Comparison of ENCODE assay signal across 17 cellular contexts in the genomic region with DNA sequence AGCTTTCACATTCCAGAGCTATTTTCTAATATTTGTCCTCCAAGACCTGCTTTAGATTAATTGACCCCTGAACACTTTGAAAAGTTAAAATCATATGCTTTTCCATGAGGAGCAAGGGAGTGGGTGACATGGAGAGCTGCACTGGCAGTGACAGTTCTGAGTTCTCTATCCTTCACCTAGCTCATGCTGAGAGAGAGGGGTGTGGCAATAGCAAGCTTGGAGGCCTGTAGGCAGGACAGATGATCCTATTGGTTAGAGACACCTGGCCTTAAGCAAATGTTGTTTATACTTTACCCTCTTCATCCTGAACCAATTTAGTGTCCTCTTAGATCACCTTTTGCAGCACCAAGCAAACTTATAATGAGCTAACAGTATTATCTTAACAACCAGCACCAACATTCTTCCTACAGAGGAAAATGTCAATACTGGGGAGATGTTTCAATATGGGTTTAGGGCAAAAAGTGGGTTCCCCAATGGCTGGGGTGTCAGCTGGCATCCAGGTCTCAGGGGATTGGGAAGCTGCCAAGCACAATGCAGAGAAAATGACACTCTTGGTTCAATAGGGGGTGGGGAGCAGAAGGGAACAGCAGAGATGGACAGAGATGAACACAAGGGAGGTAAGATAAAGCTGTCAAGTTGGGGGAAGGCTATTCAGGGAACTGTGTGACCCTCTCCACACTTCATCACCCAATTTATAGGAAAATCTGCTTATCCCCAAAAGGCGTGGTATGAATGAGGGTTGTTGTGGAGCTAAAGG. TPM values are rescaled to one million over a fixed set of nuclear protein-coding genes. Genes with fewer than 3 reads are reported as not detected.
DNase-seq lines count a peak whose midpoint lies in the region; ATAC-seq, FAIRE-seq and TF ChIP-seq lines count a peak whose summit lies in the region.
"Had no signal": no experiment of that assay in that cellular context is flagged by ENCODE, and none has a peak within 500 bp of the region (broad histone marks: within the 10 kb centered on the region; RNA-seq: fewer than 3 reads in every experiment).

No MANE protein-coding gene starts in this region.

- peak overlapping the region; percentile 21; the same call in 1 of the 2 replicates for H3K4me2 ChIP-seq in HepG2 (ENCODE audit: low read depth, low read length)
- H3K4me2 ChIP-seq: BLaER1 had no signal

- H3K27ac ChIP-seq in HepG2 (ENCODE audit: extremely low read length, insufficient read depth, low read length) (no peak overlapping the region), right lobe of liver (no peak overlapping the region), thoracic aorta (peak overlapping the region; percentile 10 to 30)
- H3K27ac ChIP-seq: BLaER1, Peyer's patch had no signal

- H3K79me2 ChIP-seq in HepG2 (ENCODE audit: insufficient read depth, low read length), result no peaks in the 10 kb centered on the region

- BruUV-seq in HepG2 (replicated peaks; lab: Mats Ljungman, UMichigan), result no TSS peak

- peaks cover 5% of the 10 kb centered on the region for H3K9me3 Mint-ChIP-seq in progenitor cell of endocrine pancreas (ENCODE audit: low read depth)

- TF ChIP-seq CTCF in HepG2 (CRISPR knock-in tag; IDR thresholded peaks at IDR 0.05), result no peak
- TF ChIP-seq CTCF in right lobe of liver (IDR thresholded peaks at IDR 0.05), result no peak
- TF ChIP-seq CTCF in thoracic aorta (IDR thresholded peaks at IDR 0.05), result no peak
- no peak for TF ChIP-seq CTCF in progenitor cell of endocrine pancreas (IDR thresholded peaks at IDR 0.05; ENCODE audit: unreplicated experiment)

- H3K27ac Mint-ChIP-seq in progenitor cell of endocrine pancreas, result no peak overlapping the region

- H3K9ac ChIP-seq in HepG2 (ENCODE audit: insufficient read depth, low read depth, low read length), result no peak overlapping the region
- H3K9ac ChIP-seq: BLaER1 had no signal

- no peaks in the 10 kb centered on the region for H3K9me3 ChIP-seq in HepG2 (ENCODE audit: low read length)
- H3K9me3 ChIP-seq in right lobe of liver, result no peaks in the 10 kb centered on the region
- H3K9me3 ChIP-seq in thoracic aorta, result no peaks in the 10 kb centered on the region
- H3K9me3 ChIP-seq: BLaER1, Peyer's patch had no signal

- TF ChIP-seq POLR2A in HepG2 (IDR thresholded peaks at IDR 0.05; ENCODE audit: insufficient read depth in 1 of 2, low read depth in 2 of 2, low read length in 2 of 2) (no peak), right lobe of liver (IDR thresholded peaks at IDR 0.05) (no peak)

- FAIRE-seq in HepG2 (lab: Jason Lieb, UNC), result peak; percentile 8
- FAIRE-seq: H54 had no signal

- H3K4me3 ChIP-seq in HepG2 (replicated peaks in 1 of 3; ENCODE audit: insufficient read depth in 1 of 3, low read depth in 2 of 3, low read length in 3 of 3) (no peak overlapping the region), right lobe of liver (no peak overlapping the region), thoracic aorta (no peak overlapping the region)
- H3K4me3 ChIP-seq: BLaER1, Peyer's patch had no signal

- DNase-seq in DMS53 (lab: John Stamatoyannopoulos, UW) (peak; percentile 19), DMS53 treated with DMSO at 0.1 percent for 48 hours (lab: John Stamatoyannopoulos, UW; ENCODE audit: unreplicated experiment) (no peak), HepG2 (ENCODE audit: low spot score) (no peak), right lobe of liver (no peak), iPS-NIHi11 (ENCODE audit: low spot score) (peak; percentile 17), thoracic aorta (ENCODE audit: low spot score) (no peak), DMS79 treated with DMSO at 0.1 percent for 48 hours (lab: John Stamatoyannopoulos, UW) (no peak), progenitor cell of endocrine pancreas (ENCODE audit: low spot score, unreplicated experiment) (no peak)
- DNase-seq: 8988T, Karpas-422, MM.1S, NCI-H1105 treated with DMSO at 0.1 percent for 48 hours, NCI-H526 treated with DMSO at 0.1 percent for 48 hours, Peyer's patch, SIG-M5 had no signal

- TF ChIP-seq EP300 in HepG2 (IDR thresholded peaks at IDR 0.05; ENCODE audit: low read depth in 2 of 2, low read length in 2 of 2) (no peak), HepG2 (CRISPR knock-in tag; IDR thresholded peaks at IDR 0.05; ENCODE audit: borderline replicate concordance) (no peak)

- whole genome bisulfite sequencing in HepG2 (ENCODE audit: low lambda C conversion rate), result 71% methylated on average over 1 of the region's 1 CpG
- 75% methylated on average over 1 of the region's 1 CpG for WGBS in right lobe of liver (ENCODE audit: insufficient coverage, low coverage, low lambda C conversion rate, missing lambda C conversion rate)

- H2AFZ ChIP-seq in HepG2 (ENCODE audit: low read length), result no peak overlapping the region

- no peak for TF ChIP-seq RAD21 in HepG2 (CRISPR knock-in tag; IDR thresholded peaks at IDR 0.05)

- H3K27me3 ChIP-seq in HepG2 (ENCODE audit: control insufficient read depth in 1 of 2, insufficient read depth in 2 of 2, low read length in 2 of 2) (no peaks in the 10 kb centered on the region), right lobe of liver (no peaks in the 10 kb centered on the region), thoracic aorta (replicated peaks; ENCODE audit: insufficient read depth) (no peaks in the 10 kb centered on the region)
- H3K27me3 ChIP-seq: BLaER1, Peyer's patch had no signal

- ATAC-seq in HepG2, result peak; percentile 48
- ATAC-seq in right lobe of liver, result no peak
- no peak for ATAC-seq in thoracic aorta (ENCODE audit: insufficient number of reproducible peaks, low FRiP score, low read depth)

- H3K4me1 Mint-ChIP-seq in progenitor cell of endocrine pancreas (ENCODE audit: low read depth), result peaks cover 6% of the 10 kb centered on the region

- intact Hi-C loops in HepG2 (cut with micrococcal nuclease; ENCODE audit: unreplicated experiment) (no loop called here), right lobe of liver (cut with DNase I) (no loop called here)

- H3K4me3 Mint-ChIP-seq in progenitor cell of endocrine pancreas (ENCODE audit: low read depth), result no peak overlapping the region

- peaks cover 56% of the 10 kb centered on the region for H3K4me1 ChIP-seq in HepG2 (ENCODE audit: insufficient read depth, low read length)
- H3K4me1 ChIP-seq in right lobe of liver, result no peaks in the 10 kb centered on the region
- H3K4me1 ChIP-seq in thoracic aorta (ENCODE audit: control insufficient read depth in 1 of 2, low read depth in 2 of 2), result peaks cover 0 to 15% of the 10 kb centered on the region in 2 donors
- H3K4me1 ChIP-seq: BLaER1, Peyer's patch had no signal

- H3K36me3 ChIP-seq in HepG2 (replicated peaks in 1 of 2; ENCODE audit: control insufficient read depth in 1 of 2, insufficient read depth in 2 of 2, low read length in 2 of 2) (no peaks in the 10 kb centered on the region), right lobe of liver (no peaks in the 10 kb centered on the region), thoracic aorta (no peaks in the 10 kb centered on the region)
- H3K36me3 ChIP-seq: BLaER1, Peyer's patch had no signal

- CTCF ChIA-PET in HepG2 (lab: Yijun Ruan, JAX; ENCODE audit: low intra/inter-chr PET ratio, low total read pairs), result no interaction called here

- POLR2A ChIA-PET in HepG2 (lab: Yijun Ruan, JAX), result no interaction called here

- no peaks in the 10 kb centered on the region for H4K20me1 ChIP-seq in HepG2 (ENCODE audit: insufficient read depth, low read length)
- H4K20me1 ChIP-seq: BLaER1 had no signal

- in situ Hi-C loops in HepG2 (cut with HindIII; ENCODE audit: extremely low pct_ligation_motif_present, low pct_unique_long_range_greater_than_20kb), result no loop called here

- H3K36me3 Mint-ChIP-seq in progenitor cell of endocrine pancreas (ENCODE audit: insufficient read depth), result no peaks in the 10 kb centered on the region

- peaks cover 2% of the 10 kb centered on the region for H3K27me3 Mint-ChIP-seq in progenitor cell of endocrine pancreas

TF ChIP-seq in HepG2, 621 proteins besides CTCF, POLR2A, EP300 and RAD21 (continues in another document):
- TF ChIP-seq ZNF12 (CRISPR knock-in tag; IDR thresholded peaks at IDR 0.05), result no peak
- TF ChIP-seq, protein P1, sequence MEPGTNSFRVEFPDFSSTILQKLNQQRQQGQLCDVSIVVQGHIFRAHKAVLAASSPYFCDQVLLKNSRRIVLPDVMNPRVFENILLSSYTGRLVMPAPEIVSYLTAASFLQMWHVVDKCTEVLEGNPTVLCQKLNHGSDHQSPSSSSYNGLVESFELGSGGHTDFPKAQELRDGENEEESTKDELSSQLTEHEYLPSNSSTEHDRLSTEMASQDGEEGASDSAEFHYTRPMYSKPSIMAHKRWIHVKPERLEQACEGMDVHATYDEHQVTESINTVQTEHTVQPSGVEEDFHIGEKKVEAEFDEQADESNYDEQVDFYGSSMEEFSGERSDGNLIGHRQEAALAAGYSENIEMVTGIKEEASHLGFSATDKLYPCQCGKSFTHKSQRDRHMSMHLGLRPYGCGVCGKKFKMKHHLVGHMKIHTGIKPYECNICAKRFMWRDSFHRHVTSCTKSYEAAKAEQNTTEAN (CRISPR knock-in tag; conservative IDR thresholded peaks at IDR 0.05), result no peak

RNA-seq across cellular contexts. Expression of gene PPM1H, which starts 37.0 kb away (rescaled TPM):
- total RNA-seq in HepG2 (2016; rRNA removed; fragmentation: Illumina TruSeq; extraction: Trizol) (38.1 and 42.0 TPM in 2 replicates), right lobe of liver (1 to 10 TPM; 3.8 to 9.2 (median 6.5) TPM), thoracic aorta (10 to 100 TPM in 1 of 2 donors, 1 to 10 TPM in 1; 9.1 to 10.3 TPM), progenitor cell of endocrine pancreas (24.9 and 25.4 TPM in 2 replicates)
- total RNA-seq in HepG2 (2016; cell fraction: cytosol; rRNA removed; fragmentation: Illumina TruSeq; extraction: Trizol; ENCODE audit: low read depth), result 3.3 and 5.2 TPM in 2 replicates
- 35.2 and 37.3 TPM in 2 replicates for total RNA-seq in HepG2 (2016; cell fraction: insoluble cytoplasmic fraction; rRNA removed; fragmentation: Illumina TruSeq; extraction: Trizol)
- 19.9 and 22.6 TPM in 2 replicates for total RNA-seq in HepG2 (2016; cell fraction: membrane; rRNA removed; fragmentation: Illumina TruSeq; extraction: Trizol)
- total RNA-seq in HepG2 (2016; cell fraction: nucleus; rRNA removed; fragmentation: Illumina TruSeq; extraction: Trizol), result 29.6 and 34.5 TPM in 2 replicates
- polyA plus RNA-seq in HepG2 (2011; rRNA removed), result 16.9 and 29.1 TPM in 2 replicates
- polyA plus RNA-seq in HepG2 (2011; cell fraction: cytosol; rRNA removed), result 19.3 and 19.9 TPM in 2 replicates
- 19.8 and 26.0 TPM in 2 replicates for polyA plus RNA-seq in HepG2 (2011; cell fraction: nucleus; rRNA removed)
- polyA plus RNA-seq in HepG2 (2012), result 9.9 and 26.1 TPM in 2 replicates
- polyA plus RNA-seq in HepG2 (2016; cell fraction: cytosol; fragmentation: Illumina TruSeq; extraction: Trizol; ENCODE audit: low read depth), result 1.6 and 1.8 TPM in 2 replicates
- 32.1 and 32.9 TPM in 2 replicates for polyA plus RNA-seq in HepG2 (2016; cell fraction: insoluble cytoplasmic fraction; fragmentation: Illumina TruSeq; extraction: Trizol; ENCODE audit: low read depth)
- 8.9 and 10.6 TPM in 2 replicates for polyA plus RNA-seq in HepG2 (2016; cell fraction: membrane; fragmentation: Illumina TruSeq; extraction: Trizol; ENCODE audit: low read depth)
- 24.8 and 26.5 TPM in 2 replicates for polyA plus RNA-seq in HepG2 (2016; cell fraction: nucleus; fragmentation: Illumina TruSeq; extraction: Trizol; ENCODE audit: insufficient read depth, low read depth)
- 8.3 and 68.0 TPM in 2 replicates for polyA minus RNA-seq in HepG2 (2011; rRNA and poly(A)+ RNA removed; ENCODE audit: low replicate concordance)
- polyA minus RNA-seq in HepG2 (2011; cell fraction: cytosol; rRNA and poly(A)+ RNA removed), result 32.6 and 42.5 TPM in 2 replicates
- polyA minus RNA-seq in HepG2 (2011; cell fraction: nucleus; rRNA and poly(A)+ RNA removed), result 39.3 and 42.1 TPM in 2 replicates

Comparison
In these comparisons a context has a peak if more than half of its experiments do, and no peak if none do; other contexts are left out.
1. DNase-seq: peak in DMS53 (single experiment) and iPS-NIHi11 (single experiment); none in DMS53 treated with DMSO at 0.1 percent for 48 hours (single experiment), HepG2 (single experiment), right lobe of liver (0 of 3), thoracic aorta (single experiment), DMS79 treated with DMSO at 0.1 percent for 48 hours (single experiment) and progenitor cell of endocrine pancreas (single experiment).
2. H3K27ac ChIP-seq: peak in thoracic aorta (2 of 2); none in HepG2 (single experiment) and right lobe of liver (0 of 3).